Comparison of ENCODE assay signal across 27 cellular contexts in genomic region chr18:59059140-59059539, GRCh38.
"Had no signal": no experiment of that assay in that cellular context is flagged by ENCODE, and none has a peak within 500 bp of the region (broad histone marks: within the 10 kb centered on the region; RNA-seq: fewer than 3 reads in every experiment).

No MANE protein-coding gene starts in this region.

- H3K4me1 Mint-ChIP-seq: natural killer cell; stimulated activated effector memory CD8-positive, alpha-beta T cell treated with anti-CD3 and anti-CD28 coated beads, Interleukin-12 subunit alpha, Interleukin-12 subunit beta, amount 100 ng/mL, for 72 hours had no signal

- H3K36me3 ChIP-seq: neural progenitor cell, ovary, right lobe of liver, sigmoid colon, stomach, thoracic aorta, thyroid gland, tibial nerve, upper lobe of left lung, vagina had no signal

- H3K4me2 ChIP-seq: neural progenitor cell had no signal

- DNase-seq: natural killer cell; occipital lobe; ovary; posterior cingulate gyrus; right cardiac atrium; right lobe of liver; sigmoid colon; small intestine; stimulated activated CD4-positive, alpha-beta T cell treated with anti-CD3 and anti-CD28 coated beads, Interleukin-15, amount 100 ng/mL, for 24 hours; stimulated activated CD4-positive, alpha-beta T cell treated with anti-CD3 and anti-CD28 coated beads, Interleukin-2, amount 100 ng/mL, for 24 hours; stimulated activated CD4-positive, alpha-beta T cell treated with anti-CD3 and anti-CD28 coated beads, Interleukin-2, amount 100 ng/mL, for 48 hours; stimulated activated CD4-positive, alpha-beta T cell treated with anti-CD3 and anti-CD28 coated beads, Interleukin-4, amount 100 ng/mL, for 24 hours; stimulated activated naive B cell treated with anti-CD40 and anti-IgM and Interleukin-4, amounts not matched to agents 10 μg/mL and 1 μg/mL and 100 μg/mL, for 72 hours; stimulated activated naive CD4-positive, alpha-beta T cell treated with Interleukin-2 at 50 U/mL for 16 hours; stomach; thyroid gland; trophoblast cell; upper lobe of left lung had no signal

- H3K9me3 ChIP-seq: ovary, right lobe of liver, sigmoid colon, stomach, thoracic aorta, thyroid gland, tibial nerve, upper lobe of left lung, vagina had no signal

- H3K9me3 Mint-ChIP-seq: natural killer cell; nephron; neural progenitor cell; stimulated activated effector memory CD8-positive, alpha-beta T cell treated with anti-CD3 and anti-CD28 coated beads, Interleukin-12 subunit alpha, Interleukin-12 subunit beta, amount 100 ng/mL, for 72 hours; stimulated activated naive CD8-positive, alpha-beta T cell treated with anti-CD3 and anti-CD28 coated beads, Interleukin-15, Interleukin-2, amounts not matched to agents 100 ng/mL and 50 ng/mL, for 24 hours had no signal

- H3K27ac Mint-ChIP-seq: natural killer cell; nephron; neural progenitor cell; progenitor cell of endocrine pancreas; stimulated activated effector memory CD8-positive, alpha-beta T cell treated with anti-CD3 and anti-CD28 coated beads, Interleukin-12 subunit alpha, Interleukin-12 subunit beta, amount 100 ng/mL, for 72 hours; stimulated activated naive B cell treated with anti-CD40 and anti-IgM and Interleukin-4, amounts not matched to agents 10 μg/mL and 1 μg/mL and 100 μg/mL, for 72 hours; stimulated activated naive CD8-positive, alpha-beta T cell treated with anti-CD3 and anti-CD28 coated beads, Interleukin-15, Interleukin-2, amounts not matched to agents 100 ng/mL and 50 ng/mL, for 24 hours had no signal

- ATAC-seq: natural killer cell; right cardiac atrium; right lobe of liver; stimulated activated effector memory CD8-positive, alpha-beta T cell treated with anti-CD3 and anti-CD28 coated beads, Interleukin-12 subunit alpha, Interleukin-12 subunit beta, amount 100 ng/mL, for 72 hours; stimulated activated naive B cell treated with anti-CD40 and anti-IgM and Interleukin-4, amounts not matched to agents 10 μg/mL and 1 μg/mL and 100 μg/mL, for 72 hours had no signal

- H3K27ac ChIP-seq: neural progenitor cell, ovary, parathyroid adenoma, right lobe of liver, sigmoid colon, stomach, thyroid gland, tibial nerve, upper lobe of left lung, vagina had no signal

- H2AFZ ChIP-seq: neural progenitor cell, parathyroid adenoma had no signal

- H3K79me2 ChIP-seq: parathyroid adenoma had no signal

- H3K4me3 ChIP-seq: neural progenitor cell, ovary, right lobe of liver, sigmoid colon, stomach, thoracic aorta, thyroid gland, tibial nerve, upper lobe of left lung, vagina had no signal

- H3K27me3 ChIP-seq: neural progenitor cell, ovary, right lobe of liver, sigmoid colon, stomach, thyroid gland, tibial nerve, upper lobe of left lung, vagina had no signal

- H3K4me1 ChIP-seq: neural progenitor cell, parathyroid adenoma, right lobe of liver had no signal

- H3K36me3 Mint-ChIP-seq: natural killer cell; neural progenitor cell; stimulated activated effector memory CD8-positive, alpha-beta T cell treated with anti-CD3 and anti-CD28 coated beads, Interleukin-12 subunit alpha, Interleukin-12 subunit beta, amount 100 ng/mL, for 72 hours; stimulated activated naive B cell treated with anti-CD40 and anti-IgM and Interleukin-4, amounts not matched to agents 10 μg/mL and 1 μg/mL and 100 μg/mL, for 72 hours had no signal

- H3K4me3 Mint-ChIP-seq: natural killer cell; nephron; neural progenitor cell; stimulated activated effector memory CD8-positive, alpha-beta T cell treated with anti-CD3 and anti-CD28 coated beads, Interleukin-12 subunit alpha, Interleukin-12 subunit beta, amount 100 ng/mL, for 72 hours; stimulated activated naive B cell treated with anti-CD40 and anti-IgM and Interleukin-4, amounts not matched to agents 10 μg/mL and 1 μg/mL and 100 μg/mL, for 72 hours; stimulated activated naive CD8-positive, alpha-beta T cell treated with anti-CD3 and anti-CD28 coated beads, Interleukin-15, Interleukin-2, amounts not matched to agents 100 ng/mL and 50 ng/mL, for 24 hours had no signal
